9 cellular contexts compared by ENCODE assay signal in the genomic region with DNA sequence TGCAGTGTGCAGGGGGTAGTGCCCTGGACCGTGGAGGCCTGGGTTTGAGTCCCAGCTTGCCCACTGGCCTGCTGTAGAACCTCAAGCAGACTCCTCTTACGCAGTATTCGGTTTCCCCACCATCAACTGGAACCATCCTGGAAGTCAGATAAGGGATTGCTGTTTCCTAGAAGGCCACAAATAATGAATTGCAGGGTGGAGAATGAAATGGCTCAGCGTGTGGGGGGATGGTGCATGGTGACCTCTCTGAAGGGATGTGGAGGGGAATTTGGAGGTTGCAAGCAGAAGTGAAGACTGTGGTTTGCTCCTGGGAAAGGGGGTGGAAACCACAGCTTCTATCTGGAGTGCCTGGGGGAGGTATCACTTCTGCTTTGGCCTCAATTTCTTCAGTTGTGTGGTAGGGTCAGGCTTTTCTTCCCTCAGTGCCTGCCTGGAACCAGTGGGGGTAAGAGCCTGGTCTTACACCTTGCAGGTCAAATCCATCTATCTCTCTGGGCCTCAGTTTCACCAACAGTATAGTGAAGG. TPM values are rescaled to one million over a fixed set of nuclear protein-coding genes. Genes with fewer than 3 reads are reported as not detected.
DNase-seq lines count a peak whose midpoint lies in the region; ATAC-seq, FAIRE-seq and TF ChIP-seq lines count a peak whose summit lies in the region.
"Had no signal": no experiment of that assay in that cellular context is flagged by ENCODE, and none has a peak within 500 bp of the region (broad histone marks: within the 10 kb centered on the region; RNA-seq: fewer than 3 reads in every experiment).

No MANE protein-coding gene starts in this region.

- in situ Hi-C loops in GM12878 (cut with MboI) = no loop called here

- POLR2A ChIA-PET in GM12878 (lab: Charles Lee) (interaction anchor here (1.0 to 1.5 kb wide), 2 partner anchors 58 to 97 kb away, joined by 3 to 4 read pairs; a partner anchor contains a TSS), RWPE1 (lab: Yijun Ruan, JAX; ENCODE audit: low non-redundant PET) (no interaction called here)

- no peak overlapping the region for H2AFZ ChIP-seq in KMS-11 (ENCODE audit: low read depth)
- H2AFZ ChIP-seq in GM12878 (ENCODE audit: control insufficient read depth, low read depth, low read length) = no peak overlapping the region

- TF ChIP-seq CTCF in KMS-11 (conservative IDR thresholded peaks at IDR 0.05; ENCODE audit: low read depth, low read length) = no peak
- no peak for TF ChIP-seq CTCF in GM12878 (IDR thresholded peaks at IDR 0.05 in 2 of 3, conservative IDR thresholded peaks at IDR 0.05 in 1 of 3; ENCODE audit: control insufficient read depth in 2 of 3, extremely low read depth in 1 of 3, insufficient read depth in 1 of 3, low read depth in 3 of 3, low read length in 3 of 3)
- no peak for TF ChIP-seq CTCF in vagina (IDR thresholded peaks at IDR 0.05)
- TF ChIP-seq CTCF in RWPE1 (conservative IDR thresholded peaks at IDR 0.05; ENCODE audit: low read depth) = no peak
- TF ChIP-seq CTCF in esophagus squamous epithelium (IDR thresholded peaks at IDR 0.05) = no peak
- no peak for TF ChIP-seq CTCF in BE2C (IDR thresholded peaks at IDR 0.05; ENCODE audit: low read depth, low read length)

- intact Hi-C loops in GM12878 (cut with micrococcal nuclease; ENCODE audit: unreplicated experiment) (no loop called here), vagina (cut with DNase I) (no loop called here), esophagus squamous epithelium (cut with DNase I) (no loop called here)

- FAIRE-seq in GM12878 (lab: Jason Lieb, UNC) = peak; percentile 96

- RAD21 ChIA-PET in GM12878 (lab: Charles Lee; ENCODE audit: unreplicated experiment) = interaction anchor here (1.0 to 4.4 kb wide), 9 partner anchors 7 to 672 kb away, joined by 3 to 18 read pairs (median 6); a partner anchor contains a TSS

- no peak overlapping the region for H3K4me3 ChIP-seq in KMS-11 (IDR thresholded peaks at IDR 0.05; ENCODE audit: insufficient read depth, low read depth, low read length)
- H3K4me3 ChIP-seq in GM12878 = peak overlapping the region; percentile 98
- H3K4me3 ChIP-seq in vagina = no peak overlapping the region
- H3K4me3 ChIP-seq in esophagus squamous epithelium = no peak overlapping the region
- no peak overlapping the region for H3K4me3 ChIP-seq in BE2C (ENCODE audit: low read depth, low read length)
- H3K4me3 ChIP-seq: SJSA1 had no signal

- no peaks in the 10 kb centered on the region for H3K79me2 ChIP-seq in KMS-11 (ENCODE audit: insufficient read depth, low read depth)
- H3K79me2 ChIP-seq in GM12878 (ENCODE audit: control insufficient read depth, insufficient read depth, low read length) = peaks cover 68% of the 10 kb centered on the region

- SMC1A ChIA-PET in GM12878 (lab: Charles Lee; ENCODE audit: uncharacterized antibody, unreplicated experiment) = interaction anchor here (0.8 to 3.2 kb wide), 12 partner anchors 8 to 244 kb away, joined by 3 to 23 read pairs (median 5); a partner anchor contains a TSS

- H3K9ac ChIP-seq in KMS-11 = no peak overlapping the region; the same call in 1 of the 2 replicates
- peak overlapping the region; percentile 86 for H3K9ac ChIP-seq in GM12878 (ENCODE audit: control insufficient read depth, insufficient read depth, low read length)

- CTCF ChIA-PET in GM12878 (lab: Yijun Ruan, JAX) = interaction anchor here (0.6 to 3.8 kb wide), 4 partner anchors 21 to 57 kb away, joined by 4 to 23 read pairs (median 7); no protein-coding TSS in a partner anchor
- CTCF ChIA-PET in RWPE1 (lab: Yijun Ruan, JAX) = interaction anchor here (0.6 kb wide), 1 partner anchor 223 kb away, joined by 3 read pairs; no protein-coding TSS in a partner anchor

- H3K27ac ChIP-seq in KMS-11 (peak overlapping the region; percentile 19; the same call in 1 of the 2 replicates), GM12878 (ENCODE audit: control insufficient read depth, insufficient read depth) (peak overlapping the region; percentile 94), vagina (no peak overlapping the region), RWPE1 (no peak overlapping the region), esophagus squamous epithelium (no peak overlapping the region)
- H3K27ac ChIP-seq: SJSA1 had no signal

- ATAC-seq in GM18511 (IDR thresholded peaks at IDR 0.05; ENCODE audit: unreplicated experiment) = peak; percentile 79
- ATAC-seq in GM21717 (IDR thresholded peaks at IDR 0.05; ENCODE audit: unreplicated experiment) = peak; percentile 69
- ATAC-seq in GM12878 = peak; percentile 81

- DNase-seq in GM12878 (ENCODE audit: low read depth, low spot score) (peak; percentile 95), vagina (ENCODE audit: extremely low spot score in 2 of 2) (peak; percentile 58 to 67), RWPE1 (ENCODE audit: low spot score) (no peak), esophagus squamous epithelium (lab: John Stamatoyannopoulos, UW) (no peak), BE2C (no peak)

- peak; percentile 23 for TF ChIP-seq RAD21 in GM12878 (IDR thresholded peaks at IDR 0.05; ENCODE audit: insufficient read depth, low read depth, low read length)

- 7% methylated on average over 4 of the region's 4 CpGs for WGBS in GM12878 (ENCODE audit: insufficient coverage, insufficient replicate concordance, low lambda C conversion rate, missing lambda C conversion rate)
- WGBS in esophagus squamous epithelium, 2 donors = 71% methylated on average over 1 of the region's 4 CpGs; no CpG with 5 or more reads in 1 of the 2 donors

- no peaks in the 10 kb centered on the region for H3K36me3 ChIP-seq in KMS-11 (ENCODE audit: insufficient read depth)
- peaks cover 0 to 5% of the 10 kb centered on the region in 2 experiments; a peak in 1 of 4 replicates for H3K36me3 ChIP-seq in GM12878 (ENCODE audit: control insufficient read depth in 2 of 2, insufficient read depth in 2 of 2, low read length in 1 of 2)
- no peaks in the 10 kb centered on the region for H3K36me3 ChIP-seq in vagina
- no peaks in the 10 kb centered on the region for H3K36me3 ChIP-seq in esophagus squamous epithelium
- H3K36me3 ChIP-seq in BE2C = no peaks in the 10 kb centered on the region
- H3K36me3 ChIP-seq: SJSA1 had no signal

- peak; percentile 82 for TF ChIP-seq POLR2A in GM12878 (IDR thresholded peaks at IDR 0.05; ENCODE audit: low read depth, low read length)
- no peak for TF ChIP-seq POLR2A in vagina (IDR thresholded peaks at IDR 0.05)
- TF ChIP-seq POLR2A in esophagus squamous epithelium (IDR thresholded peaks at IDR 0.05) = no peak

- H3K4me1 ChIP-seq in KMS-11 (ENCODE audit: low read depth, poor library complexity, severe bottlenecking) = peaks cover 88% of the 10 kb centered on the region
- peaks cover 43% of the 10 kb centered on the region for H3K4me1 ChIP-seq in GM12878 (ENCODE audit: control insufficient read depth, insufficient read depth, low read length)
- peaks cover 5% of the 10 kb centered on the region for H3K4me1 ChIP-seq in vagina
- peaks cover 0 to 21% (median 4%) of the 10 kb centered on the region in 3 donors for H3K4me1 ChIP-seq in esophagus squamous epithelium
- H3K4me1 ChIP-seq in BE2C = no peaks in the 10 kb centered on the region
- H3K4me1 ChIP-seq: SJSA1 had no signal

- H3K9me3 ChIP-seq in GM12878 (replicated peaks; ENCODE audit: control insufficient read depth, insufficient read depth, low read length) (peaks cover under 1% of the 10 kb centered on the region; the same call in 2 of the 3 replicates), vagina (no peaks in the 10 kb centered on the region), esophagus squamous epithelium (no peaks in the 10 kb centered on the region), BE2C (no peaks in the 10 kb centered on the region)
- H3K9me3 ChIP-seq: SJSA1 had no signal

- BruUV-seq in GM12878 (replicated peaks; lab: Mats Ljungman, UMichigan) = no TSS peak

- TF ChIP-seq EP300 in GM12878 (IDR thresholded peaks at IDR 0.05; ENCODE audit: borderline replicate concordance in 1 of 2, control insufficient read depth in 1 of 2, low read depth in 2 of 2, low read length in 2 of 2) = peak; percentile 99 to 100

- H4K20me1 ChIP-seq in KMS-11 (ENCODE audit: insufficient read depth) (no peaks in the 10 kb centered on the region), GM12878 (ENCODE audit: control insufficient read depth, insufficient read depth) (no peaks in the 10 kb centered on the region)

- H3K27me3 ChIP-seq in KMS-11 (ENCODE audit: insufficient read depth, low read depth) = no peaks in the 10 kb centered on the region
- no peaks in the 10 kb centered on the region for H3K27me3 ChIP-seq in GM12878 (replicated peaks in 1 of 2; ENCODE audit: control insufficient read depth in 2 of 2, insufficient read depth in 2 of 2, low read length in 1 of 2)
- H3K27me3 ChIP-seq in vagina = no peaks in the 10 kb centered on the region
- H3K27me3 ChIP-seq in esophagus squamous epithelium = no peaks in the 10 kb centered on the region
- H3K27me3 ChIP-seq in BE2C = no peaks in the 10 kb centered on the region

- H3K4me2 ChIP-seq in KMS-11 (peak overlapping the region; percentile 76), GM12878 (ENCODE audit: control insufficient read depth, insufficient read depth) (peak overlapping the region; percentile 97)

RNA-seq across cellular contexts. Expression of a gene that starts 1.7 kb away (rescaled TPM):
- 40.4 and 40.7 TPM in 2 replicates for total RNA-seq in GM12878 (2013; cell fraction: nucleolus; rRNA removed)
- total RNA-seq in GM12878 (2014; rRNA removed) (24.5 and 30.4 TPM in 2 replicates), GM12878 (2014; rRNA removed; fragmentation: Illumina TruSeq; extraction: Trizol) (6.5 and 7.7 TPM in 2 replicates), GM12878 (2021) (26.6 and 30.1 TPM in 2 replicates), vagina (2.2 TPM), esophagus squamous epithelium (1 to 10 TPM in 2 of 4 donors, under 1 TPM in 2; 0.34 to 1.3 (median 0.91) TPM)
- 18.3 TPM for polyA plus RNA-seq in GM12878 (2011; ENCODE audit: low read depth)
- polyA plus RNA-seq in GM12878 (2011; rRNA removed) (1.3 and 5.6 TPM in 2 replicates), GM12878 (2014; fragmentation: Illumina TruSeq; extraction: Trizol) (8.4 and 19.2 TPM in 2 replicates), GM12878 (2014; fragmentation: Nextera tagmentation; extraction: Ambion mirVana) (1 to 10 TPM; 1.7 to 2.7 TPM), GM12878 (2014; rRNA removed) (25.9 and 35.1 TPM in 2 replicates), GM12878 (2016; fragmentation: Nextera tagmentation; extraction: Ambion mirVana) (10 to 100 TPM; 50.8 to 56.0 TPM)
- polyA plus RNA-seq in GM12878 (2011; cell fraction: cytosol; rRNA removed) = 4.9 and 5.6 TPM in 2 replicates
- 17.9 and 18.9 TPM in 2 replicates for polyA plus RNA-seq in GM12878 (2011; cell fraction: nucleus; rRNA removed)
- polyA plus RNA-seq in GM12878 (2012) = 26.7 and 36.0 TPM in 2 replicates
- 5.4 and 6.9 TPM in 2 replicates for polyA minus RNA-seq in GM12878 (2011; rRNA and poly(A)+ RNA removed)
- polyA minus RNA-seq in GM12878 (2011; cell fraction: cytosol; rRNA and poly(A)+ RNA removed) = 2.2 and 2.3 TPM in 2 replicates
- 5.6 and 8.6 TPM in 2 replicates for polyA minus RNA-seq in GM12878 (2011; cell fraction: nucleus; rRNA and poly(A)+ RNA removed)
- polyA plus RNA-seq in BE2C (2012; ENCODE audit: insufficient read depth, insufficient read length, low read depth) = 0.09 TPM
- total RNA-seq: SJSA1 had no signal

RNA-seq across cellular contexts. Expression of a gene that starts 7.8 kb away (rescaled TPM):
- 3.6 and 3.7 TPM in 2 replicates for total RNA-seq in GM12878 (2013; cell fraction: nucleolus; rRNA removed)
- total RNA-seq in GM12878 (2014; rRNA removed) (3.5 and 5.9 TPM in 2 replicates), GM12878 (2014; rRNA removed; fragmentation: Illumina TruSeq; extraction: Trizol) (1.2 and 1.6 TPM in 2 replicates), GM12878 (2021) (5.1 and 5.6 TPM in 2 replicates), vagina (22.1 TPM), esophagus squamous epithelium (10 to 100 TPM in 1 of 4 donors, 1 to 10 TPM in 3; 3.5 to 10.9 (median 6.9) TPM)
- 2.3 TPM for polyA plus RNA-seq in GM12878 (2011; ENCODE audit: low read depth)
- polyA plus RNA-seq in GM12878 (2011; rRNA removed) (2.2 and 5.1 TPM in 2 replicates), GM12878 (2014; fragmentation: Illumina TruSeq; extraction: Trizol) (0.59 and 0.76 TPM in 2 replicates), GM12878 (2014; fragmentation: Nextera tagmentation; extraction: Ambion mirVana) (under 1 TPM; 0.03 to 0.53 TPM), GM12878 (2014; rRNA removed) (3.3 and 4.1 TPM in 2 replicates), GM12878 (2016; fragmentation: Nextera tagmentation; extraction: Ambion mirVana) (1 to 10 TPM in 1 of 2 experiments, under 1 TPM in 1; 0.63 to 3.3 TPM)
- 8.5 and 10.0 TPM in 2 replicates for polyA plus RNA-seq in GM12878 (2011; cell fraction: cytosol; rRNA removed)
- 7.4 and 10.5 TPM in 2 replicates for polyA plus RNA-seq in GM12878 (2011; cell fraction: nucleus; rRNA removed)
- polyA plus RNA-seq in GM12878 (2012) = 4.2 and 5.2 TPM in 2 replicates
- polyA minus RNA-seq in GM12878 (2011; rRNA and poly(A)+ RNA removed) = 1.6 and 4.7 TPM in 2 replicates
- 2.1 TPM in 2 replicates for polyA minus RNA-seq in GM12878 (2011; cell fraction: cytosol; rRNA and poly(A)+ RNA removed)
- polyA minus RNA-seq in GM12878 (2011; cell fraction: nucleus; rRNA and poly(A)+ RNA removed) = 0.60 and 1.8 TPM in 2 replicates
- polyA plus RNA-seq in BE2C (2012; ENCODE audit: insufficient read depth, insufficient read length, low read depth) = 12.8 TPM

RNA-seq across cellular contexts. Expression of a gene that starts 57.9 kb away (rescaled TPM):
- total RNA-seq in GM12878 (2013; cell fraction: nucleolus; rRNA removed) = 3.1 and 6.2 TPM in 2 replicates
- 2.1 and 2.2 TPM in 2 replicates for total RNA-seq in GM12878 (2014; rRNA removed)
- total RNA-seq in GM12878 (2014; rRNA removed; fragmentation: Illumina TruSeq; extraction: Trizol) = 1.1 and 1.2 TPM in 2 replicates
- 2.9 and 3.0 TPM in 2 replicates for total RNA-seq in GM12878 (2021)
- polyA plus RNA-seq in GM12878 (2011; ENCODE audit: low read depth) = 2.1 TPM
- polyA plus RNA-seq in GM12878 (2011; rRNA removed) = 4.1 and 7.0 TPM in 2 replicates
- polyA plus RNA-seq in GM12878 (2011; cell fraction: cytosol; rRNA removed) = 9.7 and 11.2 TPM in 2 replicates
- 18.4 and 23.2 TPM in 2 replicates for polyA plus RNA-seq in GM12878 (2011; cell fraction: nucleus; rRNA removed)
- 3.5 and 3.6 TPM in 2 replicates for polyA plus RNA-seq in GM12878 (2012)
- 0.60 and 1.6 TPM in 2 replicates for polyA plus RNA-seq in GM12878 (2014; fragmentation: Illumina TruSeq; extraction: Trizol)
- polyA plus RNA-seq in GM12878 (2014; fragmentation: Nextera tagmentation; extraction: Ambion mirVana) = under 1 TPM in 1 of 2 experiments, not detected in 1; 0.20 TPM
- 2.4 and 2.9 TPM in 2 replicates for polyA plus RNA-seq in GM12878 (2014; rRNA removed)
- polyA plus RNA-seq in GM12878 (2016; fragmentation: Nextera tagmentation; extraction: Ambion mirVana) = 1 to 10 TPM; 3.4 to 3.6 TPM
- polyA minus RNA-seq in GM12878 (2011; rRNA and poly(A)+ RNA removed) = 2.9 and 5.9 TPM in 2 replicates
- 1.7 and 2.5 TPM in 2 replicates for polyA minus RNA-seq in GM12878 (2011; cell fraction: cytosol; rRNA and poly(A)+ RNA removed)
- 2.7 and 3.3 TPM in 2 replicates for polyA minus RNA-seq in GM12878 (2011; cell fraction: nucleus; rRNA and poly(A)+ RNA removed)
- 19.4 TPM for total RNA-seq in vagina
- 10 to 100 TPM; 20.7 to 42.7 (median 28.8) TPM for total RNA-seq in esophagus squamous epithelium
- 342 TPM for polyA plus RNA-seq in BE2C (2012; ENCODE audit: insufficient read depth, insufficient read length, low read depth)

Comparison
In these comparisons a context has a peak if more than half of its experiments do, and no peak if none do; other contexts are left out.
1. H3K27ac ChIP-seq: peak in KMS-11 (single experiment) and GM12878 (single experiment); none in vagina (single experiment), RWPE1 (single experiment) and esophagus squamous epithelium (0 of 4).
2. DNase-seq: peak in GM12878 (single experiment) and vagina (2 of 2); none in RWPE1 (single experiment), esophagus squamous epithelium (single experiment) and BE2C (single experiment).
3. Peak in every context shown above with its lines, with median percentiles within 50 percentile points of each other: ATAC-seq.